In the genomic region with DNA sequence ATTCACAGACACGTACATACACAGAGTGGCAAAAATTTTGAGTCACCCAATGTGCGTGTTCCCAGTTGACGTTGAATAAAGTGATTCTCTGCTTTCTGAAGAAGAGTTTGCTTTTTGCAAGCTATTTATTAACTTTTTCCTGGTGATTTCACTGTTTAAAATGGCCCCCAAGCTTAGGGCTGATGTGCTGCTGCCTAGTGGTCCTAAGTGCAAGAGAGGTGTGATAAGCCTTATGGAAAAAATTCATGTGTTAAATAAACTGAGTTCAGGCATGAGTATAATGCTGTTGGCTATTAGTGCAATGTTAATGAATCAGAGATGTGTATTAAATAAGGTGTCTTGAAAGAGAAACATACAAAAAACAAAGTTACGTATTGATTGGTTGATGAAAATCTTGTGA, we compare ENCODE assay signal across 1 cellular context.
TF ChIP-seq lines count a peak whose summit lies in the region.

No MANE protein-coding gene starts in this region.

TF ChIP-seq in HepG2, 621 proteins besides CTCF, POLR2A, EP300 and RAD21 (continued from another document):
- TF ChIP-seq HNF4A (CRISPR knock-in tag; IDR thresholded peaks at IDR 0.05) (no peak), TFAP4 (IDR thresholded peaks at IDR 0.05; ENCODE audit: borderline replicate concordance, low read depth) (no peak), SOX13 (IDR thresholded peaks at IDR 0.05) (no peak), SOX13 (CRISPR knock-in tag; conservative IDR thresholded peaks at IDR 0.05 in 1 of 2, IDR thresholded peaks at IDR 0.05 in 1 of 2) (no peak), ZNF496 (CRISPR knock-in tag; IDR thresholded peaks at IDR 0.05; ENCODE audit: insufficient replicate concordance) (no peak), ZNF574 (CRISPR knock-in tag; IDR thresholded peaks at IDR 0.05) (no peak)
